In the genomic region with DNA sequence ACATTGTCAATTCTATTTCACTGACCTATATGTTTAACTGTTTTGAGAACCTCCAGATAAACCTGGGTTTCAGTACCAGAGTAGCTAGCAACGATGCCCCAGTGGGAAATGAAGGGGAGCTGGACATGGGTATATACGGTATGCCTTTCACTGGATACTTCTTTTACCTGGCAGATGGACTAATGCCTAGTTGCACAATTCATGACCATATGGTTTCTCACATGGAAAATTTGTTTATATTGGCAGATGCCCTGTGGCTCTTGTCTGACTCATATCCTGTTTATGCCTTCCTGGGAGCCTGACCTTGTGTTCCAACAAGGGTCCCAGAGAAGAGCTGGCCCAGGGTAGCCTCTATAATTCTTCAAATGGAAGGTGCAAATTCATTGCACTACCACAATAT, we compare ENCODE assay signal across 15 cellular contexts.
DNase-seq lines count a peak whose midpoint lies in the region; ATAC-seq and TF ChIP-seq lines count a peak whose summit lies in the region.
"Had no signal": no experiment of that assay in that cellular context is flagged by ENCODE, and none has a peak within 500 bp of the region (broad histone marks: within the 10 kb centered on the region; RNA-seq: fewer than 3 reads in every experiment).

No MANE protein-coding gene starts in this region.

- CTCF ChIA-PET in CD8-positive, alpha-beta memory T cell (lab: Charles Lee): no interaction called here

- no peaks in the 10 kb centered on the region for H3K79me2 ChIP-seq in ACC112 (ENCODE audit: control insufficient read depth, insufficient read depth, low read length, unreplicated experiment)

- POLR2A ChIA-PET in CD8-positive, alpha-beta memory T cell (lab: Charles Lee): no interaction called here

- H3K27ac ChIP-seq in ACC112 (ENCODE audit: low read depth, low read length) (peak overlapping the region; percentile 56), upper lobe of right lung (no peak overlapping the region)
- H3K27ac ChIP-seq in CD8-positive, alpha-beta memory T cell (ENCODE audit: low read depth, low read length): no peak overlapping the region
- H3K27ac ChIP-seq: dorsolateral prefrontal cortex, thyroid gland had no signal

- H2AFZ ChIP-seq in ACC112 (ENCODE audit: low read length, unreplicated experiment): no peak overlapping the region

- ATAC-seq in upper lobe of right lung: no peak
- ATAC-seq: sciatic nerve had no signal

- H3K27me3 Mint-ChIP-seq in CD8-positive, alpha-beta memory T cell: no peaks in the 10 kb centered on the region
- H3K27me3 Mint-ChIP-seq: activated CD4-positive, alpha-beta memory T cell treated with anti-CD3 and anti-CD28 coated beads, Interleukin-2, amount 10 ng/mL, durations not matched to agents 7 days and 5 days had no signal

- peaks cover 4% of the 10 kb centered on the region; the same call in 1 of the 2 replicates for H3K36me3 ChIP-seq in ACC112 (ENCODE audit: insufficient read depth, low read length)
- no peaks in the 10 kb centered on the region for H3K36me3 ChIP-seq in CD8-positive, alpha-beta memory T cell (ENCODE audit: insufficient read depth, low read length)
- H3K36me3 ChIP-seq in upper lobe of right lung: no peaks in the 10 kb centered on the region
- H3K36me3 ChIP-seq: thyroid gland had no signal

- no peaks in the 10 kb centered on the region for H3K9me3 ChIP-seq in CD8-positive, alpha-beta memory T cell (ENCODE audit: low read length)
- no peaks in the 10 kb centered on the region for H3K9me3 ChIP-seq in upper lobe of right lung
- H3K9me3 ChIP-seq: thyroid gland had no signal

- H3K27ac Mint-ChIP-seq in CD8-positive, alpha-beta memory T cell: no peak overlapping the region
- H3K27ac Mint-ChIP-seq: activated CD4-positive, alpha-beta memory T cell treated with anti-CD3 and anti-CD28 coated beads, Interleukin-2, amount 10 ng/mL, durations not matched to agents 7 days and 5 days; T-helper 1 cell treated with Interleukin-12 subunit alpha and Interleukin-12 subunit beta and Interleukin-4 antibody, amounts not matched to agents 30 μg/mL and 1 μg/mL, for 36 hours had no signal

- H3K36me3 Mint-ChIP-seq in CD8-positive, alpha-beta memory T cell: no peaks in the 10 kb centered on the region

- peak; percentile 62 for DNase-seq in LoVo (ENCODE audit: low spot score)
- peak; percentile 15 to 88 for DNase-seq in SW 1271 (lab: John Stamatoyannopoulos, UW)
- peak; percentile 97 for DNase-seq in fibroblast of villous mesenchyme (ENCODE audit: low read depth)
- DNase-seq in SIG-M5 treated with dmso at 0.1 percent for 504 hours (lab: John Stamatoyannopoulos, UW; ENCODE audit: unreplicated experiment): no peak
- no peak for DNase-seq in CD8-positive, alpha-beta memory T cell
- no peak for DNase-seq in NCI-H1417 treated with DMSO at 0.1 percent for 48 hours (lab: John Stamatoyannopoulos, UW)
- DNase-seq in upper lobe of right lung: no peak
- DNase-seq: activated CD4-positive, alpha-beta memory T cell treated with anti-CD3 and anti-CD28 coated beads, Interleukin-2, amount 10 ng/mL, durations not matched to agents 7 days and 5 days; activated naive CD4-positive, alpha-beta T cell treated with anti-CD3 and anti-CD28 coated beads, Interleukin-2, amount 50 U/mL, for 16 hours; dorsolateral prefrontal cortex; NCI-H1092 treated with DMSO at 0.1 percent for 48 hours; thyroid gland had no signal

- no peak overlapping the region for H3K4me3 Mint-ChIP-seq in CD8-positive, alpha-beta memory T cell
- H3K4me3 Mint-ChIP-seq: activated CD4-positive, alpha-beta memory T cell treated with anti-CD3 and anti-CD28 coated beads, Interleukin-2, amount 10 ng/mL, durations not matched to agents 7 days and 5 days; T-helper 1 cell treated with Interleukin-12 subunit alpha and Interleukin-12 subunit beta and Interleukin-4 antibody, amounts not matched to agents 30 μg/mL and 1 μg/mL, for 36 hours had no signal

- H3K27me3 ChIP-seq in ACC112 (ENCODE audit: insufficient read depth, low read length): no peaks in the 10 kb centered on the region
- no peaks in the 10 kb centered on the region for H3K27me3 ChIP-seq in CD8-positive, alpha-beta memory T cell (ENCODE audit: insufficient read depth, low read length, poor library complexity, severe bottlenecking)
- H3K27me3 ChIP-seq in upper lobe of right lung: no peaks in the 10 kb centered on the region
- H3K27me3 ChIP-seq: dorsolateral prefrontal cortex, thyroid gland had no signal

- TF ChIP-seq CTCF in fibroblast of villous mesenchyme (IDR thresholded peaks at IDR 0.05; ENCODE audit: insufficient read depth, low read depth, low read length) (no peak), upper lobe of right lung (IDR thresholded peaks at IDR 0.05) (no peak)

- H3K4me3 ChIP-seq in ACC112 (ENCODE audit: low read depth, low read length) (no peak overlapping the region), fibroblast of villous mesenchyme (ENCODE audit: low read depth, low read length) (no peak overlapping the region), upper lobe of right lung (no peak overlapping the region)
- H3K4me3 ChIP-seq in CD8-positive, alpha-beta memory T cell (ENCODE audit: low read length): no peak overlapping the region
- H3K4me3 ChIP-seq: dorsolateral prefrontal cortex, thyroid gland had no signal

- intact Hi-C loops in upper lobe of right lung (cut with DNase I): no loop called here

- H3K4me1 ChIP-seq in ACC112 (ENCODE audit: control insufficient read depth, insufficient read depth, low read length, unreplicated experiment): peaks cover 12% of the 10 kb centered on the region
- no peaks in the 10 kb centered on the region for H3K4me1 ChIP-seq in CD8-positive, alpha-beta memory T cell (ENCODE audit: insufficient read depth, low read length)
- H3K4me1 ChIP-seq in upper lobe of right lung: no peaks in the 10 kb centered on the region
- H3K4me1 ChIP-seq: thyroid gland had no signal

- peaks cover 3 to 16% (median 7%) of the 10 kb centered on the region in 5 donors for H3K9me3 Mint-ChIP-seq in CD8-positive, alpha-beta memory T cell
- H3K9me3 Mint-ChIP-seq: activated CD4-positive, alpha-beta memory T cell treated with anti-CD3 and anti-CD28 coated beads, Interleukin-2, amount 10 ng/mL, durations not matched to agents 7 days and 5 days; T-helper 1 cell treated with Interleukin-12 subunit alpha and Interleukin-12 subunit beta and Interleukin-4 antibody, amounts not matched to agents 30 μg/mL and 1 μg/mL, for 36 hours had no signal

- no peaks in the 10 kb centered on the region for H3K4me1 Mint-ChIP-seq in CD8-positive, alpha-beta memory T cell
- H3K4me1 Mint-ChIP-seq: activated CD4-positive, alpha-beta memory T cell treated with anti-CD3 and anti-CD28 coated beads, Interleukin-2, amount 10 ng/mL, durations not matched to agents 7 days and 5 days had no signal

Comparison
In these comparisons a context has a peak if more than half of its experiments do, and no peak if none do; other contexts are left out.
1. DNase-seq: peak in LoVo (single experiment), SW 1271 (2 of 2) and fibroblast of villous mesenchyme (single experiment); none in SIG-M5 treated with dmso at 0.1 percent for 504 hours (single experiment), CD8-positive, alpha-beta memory T cell (0 of 5), NCI-H1417 treated with DMSO at 0.1 percent for 48 hours (single experiment) and upper lobe of right lung (single experiment).